8 cellular contexts compared by ENCODE assay signal in genomic region chr2:139216435-139216834, GRCh38.
"Had no signal": no experiment of that assay in that cellular context is flagged by ENCODE, and none has a peak within 500 bp of the region (broad histone marks: within the 10 kb centered on the region; RNA-seq: fewer than 3 reads in every experiment).

No MANE protein-coding gene starts in this region.

- ATAC-seq: GM12878 had no signal

- FAIRE-seq: G401.6, GM12878, GM12891, GM12892, GM18507, GM19239 had no signal

- DNase-seq: GDM1, GF-D8 had no signal

- H3K4me3 ChIP-seq: GM12878 had no signal
